8 cellular contexts compared by ENCODE assay signal in the genomic region with DNA sequence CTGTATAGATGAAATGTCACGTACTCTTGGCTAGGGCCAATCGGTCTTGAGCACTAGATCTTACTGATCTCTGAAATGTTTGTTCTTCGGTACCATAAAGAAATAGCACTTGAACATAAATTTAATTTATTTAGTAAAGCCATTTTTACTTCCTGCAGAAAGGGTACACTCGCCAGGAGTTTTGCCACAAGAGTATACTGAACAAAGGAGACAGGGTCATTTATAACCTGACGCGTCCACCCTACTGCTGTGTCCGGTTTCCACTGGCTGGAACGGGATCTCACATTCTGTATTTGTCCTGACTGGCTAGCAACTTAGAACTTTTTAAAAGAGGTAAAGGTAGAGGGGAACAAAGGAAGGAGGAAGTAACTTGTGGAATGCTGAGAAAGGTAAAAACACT. TPM values are rescaled to one million over a fixed set of nuclear protein-coding genes. Genes with fewer than 3 reads are reported as not detected.
DNase-seq lines count a peak whose midpoint lies in the region; ATAC-seq, FAIRE-seq and TF ChIP-seq lines count a peak whose summit lies in the region.
"Not testable (repeated sequence)": the region's sequence is repeated elsewhere in the genome, so short reads cannot be mapped to it uniquely, and the experiment has no call there.

No MANE protein-coding gene starts in this region.

- peak overlapping the region in 2 of 3 donors; percentile 14 to 16 for H3K27ac Mint-ChIP-seq in IgD-negative memory B cell
- H3K27ac Mint-ChIP-seq in activated CD8-positive, alpha-beta T cell treated with anti-CD3 and anti-CD28 coated beads, Interleukin-2, amount 10 ng/mL, durations not matched to agents 7 days and 5 days, result peak overlapping the region; percentile 15
- peak overlapping the region; percentile 63 to 75 for H3K27ac Mint-ChIP-seq in activated naive CD4-positive, alpha-beta T cell treated with anti-CD3 and anti-CD28 coated beads, Interleukin-2, amount 50 U/mL, for 72 hours

- ATAC-seq in activated CD8-positive, alpha-beta T cell treated with anti-CD3 and anti-CD28 coated beads, Interleukin-2, amount 10 ng/mL, durations not matched to agents 7 days and 5 days; activated naive CD4-positive, alpha-beta T cell treated with anti-CD3 and anti-CD28 coated beads, Interleukin-2, amount 50 U/mL, for 72 hours: not testable (repeated sequence)
- peak in 1 of 4 donors; percentile 4 for ATAC-seq in pancreas

- FAIRE-seq in pancreas (lab: Jason Lieb, UNC), result not testable (repeated sequence)

- H3K27me3 ChIP-seq in pancreas, stomach: not testable (repeated sequence)

- H3K27ac ChIP-seq in C4-2B (peak overlapping the region; percentile 89), pancreas (peak overlapping the region in 3 of 4 donors; percentile 8 to 37 (median 23)), stomach (peak overlapping the region in 4 of 5 donors; percentile 32 to 71 (median 49))

- not testable (repeated sequence) for H3K9me3 Mint-ChIP-seq in IgD-negative memory B cell; activated CD8-positive, alpha-beta T cell treated with anti-CD3 and anti-CD28 coated beads, Interleukin-2, amount 10 ng/mL, durations not matched to agents 7 days and 5 days (ENCODE audit: insufficient read depth); activated naive CD4-positive, alpha-beta T cell treated with anti-CD3 and anti-CD28 coated beads, Interleukin-2, amount 50 U/mL, for 72 hours

- TF ChIP-seq CTCF in C4-2B (conservative IDR thresholded peaks at IDR 0.05); choroid plexus epithelial cell (conservative IDR thresholded peaks at IDR 0.05; ENCODE audit: low read depth, low read length); pancreas (IDR thresholded peaks at IDR 0.05); stomach (IDR thresholded peaks at IDR 0.05): not testable (repeated sequence)

- intact Hi-C loops in pancreas (cut with DNase I), result loop anchor here in 2 of 3 donors (10.0 kb wide), 1 partner anchor 428 kb away; no protein-coding TSS in a partner anchor
- intact Hi-C loops in stomach (cut with DNase I; ENCODE audit: low total_unique reads), result not testable (repeated sequence)

- H3K4me1 ChIP-seq in pancreas, result peaks cover 5 to 28% (median 18%) of the 10 kb centered on the region in 3 donors
- peaks cover 12 to 87% (median 46%) of the 10 kb centered on the region in 4 donors for H3K4me1 ChIP-seq in stomach

- DNase-seq in activated CD8-positive, alpha-beta T cell treated with anti-CD3 and anti-CD28 coated beads, Interleukin-2, amount 10 ng/mL, durations not matched to agents 7 days and 5 days; activated naive CD4-positive, alpha-beta T cell treated with anti-CD3 and anti-CD28 coated beads, Interleukin-2, amount 50 U/mL, for 72 hours (ENCODE audit: low spot score in 2 of 2); pancreas: not testable (repeated sequence)
- DNase-seq in choroid plexus epithelial cell (ENCODE audit: low read depth) (peak; percentile 48), lung microvascular endothelial cell (ENCODE audit: low read depth in 2 of 2) (peak; percentile 44 to 56), stomach (peak; percentile 43)

- H3K27me3 Mint-ChIP-seq in IgD-negative memory B cell; activated CD8-positive, alpha-beta T cell treated with anti-CD3 and anti-CD28 coated beads, Interleukin-2, amount 10 ng/mL, durations not matched to agents 7 days and 5 days (ENCODE audit: low read depth): not testable (repeated sequence)

- not testable (repeated sequence) for H3K36me3 ChIP-seq in pancreas
- peaks cover 0 to 17% (median 16%) of the 10 kb centered on the region in 4 donors for H3K36me3 ChIP-seq in stomach

- not testable (repeated sequence) for H3K9me3 ChIP-seq in pancreas, stomach

- not testable (repeated sequence) for H3K36me3 Mint-ChIP-seq in IgD-negative memory B cell
- peaks cover 59% of the 10 kb centered on the region for H3K36me3 Mint-ChIP-seq in activated CD8-positive, alpha-beta T cell treated with anti-CD3 and anti-CD28 coated beads, Interleukin-2, amount 10 ng/mL, durations not matched to agents 7 days and 5 days (ENCODE audit: low read depth)
- peaks cover 0 to 75% of the 10 kb centered on the region in 2 donors for H3K36me3 Mint-ChIP-seq in activated naive CD4-positive, alpha-beta T cell treated with anti-CD3 and anti-CD28 coated beads, Interleukin-2, amount 50 U/mL, for 72 hours

- peaks cover 41 to 57% (median 49%) of the 10 kb centered on the region in 3 donors for H3K4me1 Mint-ChIP-seq in IgD-negative memory B cell
- peaks cover 56% of the 10 kb centered on the region for H3K4me1 Mint-ChIP-seq in activated CD8-positive, alpha-beta T cell treated with anti-CD3 and anti-CD28 coated beads, Interleukin-2, amount 10 ng/mL, durations not matched to agents 7 days and 5 days (ENCODE audit: low read depth)

- H3K4me3 Mint-ChIP-seq in IgD-negative memory B cell, result peak overlapping the region in 2 of 4 donors; percentile 41 to 75
- H3K4me3 Mint-ChIP-seq in activated CD8-positive, alpha-beta T cell treated with anti-CD3 and anti-CD28 coated beads, Interleukin-2, amount 10 ng/mL, durations not matched to agents 7 days and 5 days, result not testable (repeated sequence)

- CTCF ChIA-PET in activated CD8-positive, alpha-beta T cell treated with anti-CD3 and anti-CD28 coated beads, Interleukin-2, amount 10 ng/mL, durations not matched to agents 7 days and 5 days (lab: Charles Lee), result interaction anchor here (1.1 to 4.1 kb wide), 2 partner anchors 15 to 425 kb away, joined by 3 to 25 read pairs; no protein-coding TSS in a partner anchor

- WGBS in pancreas, 2 donors, result 70 to 78% methylated on average over 8 of the region's 8 CpGs
- 37 to 59% (median 42%) methylated on average over 8 of the region's 8 CpGs for WGBS in stomach, 5 donors

- POLR2A ChIA-PET in activated CD8-positive, alpha-beta T cell treated with anti-CD3 and anti-CD28 coated beads, Interleukin-2, amount 10 ng/mL, durations not matched to agents 7 days and 5 days (lab: Charles Lee), result not testable (repeated sequence)

- TF ChIP-seq EP300 in stomach (IDR thresholded peaks at IDR 0.05), result not testable (repeated sequence)

- H3K4me3 ChIP-seq in choroid plexus epithelial cell (ENCODE audit: low read depth, low read length); pancreas; stomach: not testable (repeated sequence)

- TF ChIP-seq POLR2A in stomach (IDR thresholded peaks at IDR 0.05), result not testable (repeated sequence)

RNA-seq across cellular contexts. Expression of gene UBE2N, which starts 29.4 kb away (rescaled TPM):
- polyA plus RNA-seq in IgD-negative memory B cell (245 TPM), pancreas (10 to 100 TPM; 18.3 to 32.7 TPM), stomach (10 to 100 TPM; 38.8 to 65.7 (median 63.7) TPM)
- 100 to 1,000 TPM; 183 to 194 TPM for total RNA-seq in activated CD8-positive, alpha-beta T cell treated with anti-CD3 and anti-CD28 coated beads, Interleukin-2, amount 10 ng/mL, durations not matched to agents 7 days and 5 days
- total RNA-seq in activated naive CD4-positive, alpha-beta T cell treated with anti-CD3 and anti-CD28 coated beads, Interleukin-2, amount 50 U/mL, for 72 hours, result 100 to 1,000 TPM; 164 to 188 TPM
- total RNA-seq in lung microvascular endothelial cell (96.8 and 118 TPM in 2 replicates), pancreas (10 to 100 TPM; 14.7 to 33.2 (median 21.5) TPM), stomach (10 to 100 TPM in 4 of 5 donors, 1 to 10 TPM in 1; 6.1 to 47.4 (median 17.9) TPM)

RNA-seq across cellular contexts. Expression of gene NUDT4, which starts 34.7 kb away (rescaled TPM):
- polyA plus RNA-seq in IgD-negative memory B cell, result 99.0 TPM
- total RNA-seq in activated CD8-positive, alpha-beta T cell treated with anti-CD3 and anti-CD28 coated beads, Interleukin-2, amount 10 ng/mL, durations not matched to agents 7 days and 5 days, result 10 to 100 TPM; 56.3 to 61.0 TPM
- total RNA-seq in activated naive CD4-positive, alpha-beta T cell treated with anti-CD3 and anti-CD28 coated beads, Interleukin-2, amount 50 U/mL, for 72 hours, result 10 to 100 TPM; 65.6 to 88.9 TPM
- 71.8 and 85.6 TPM in 2 replicates for total RNA-seq in lung microvascular endothelial cell
- 10 to 100 TPM; 32.3 to 57.3 (median 45.5) TPM for total RNA-seq in pancreas
- 10 to 100 TPM; 16.0 to 77.5 TPM for polyA plus RNA-seq in pancreas
- 10 to 100 TPM; 19.8 to 77.7 (median 38.8) TPM for total RNA-seq in stomach
- 10 to 100 TPM; 17.5 to 28.0 (median 23.5) TPM for polyA plus RNA-seq in stomach

RNA-seq across cellular contexts. Expression of gene MRPL42, which starts 54.9 kb away (rescaled TPM):
- polyA plus RNA-seq in IgD-negative memory B cell, result 84.5 TPM
- 10 to 100 TPM; 55.8 to 57.0 TPM for total RNA-seq in activated CD8-positive, alpha-beta T cell treated with anti-CD3 and anti-CD28 coated beads, Interleukin-2, amount 10 ng/mL, durations not matched to agents 7 days and 5 days
- total RNA-seq in activated naive CD4-positive, alpha-beta T cell treated with anti-CD3 and anti-CD28 coated beads, Interleukin-2, amount 50 U/mL, for 72 hours, result 10 to 100 TPM; 60.9 to 64.0 TPM
- 37.9 and 44.9 TPM in 2 replicates for total RNA-seq in lung microvascular endothelial cell
- total RNA-seq in pancreas, result 10 to 100 TPM; 12.1 to 28.6 (median 22.8) TPM
- 10 to 100 TPM; 11.8 to 23.8 TPM for polyA plus RNA-seq in pancreas
- total RNA-seq in stomach, result 10 to 100 TPM in 3 of 5 donors, 1 to 10 TPM in 2; 3.5 to 90.1 (median 13.5) TPM
- 10 to 100 TPM; 27.8 to 44.8 (median 34.5) TPM for polyA plus RNA-seq in stomach

Comparison
In these comparisons a context has a peak if more than half of its experiments do, and no peak if none do; other contexts are left out.
1. H3K27ac ChIP-seq: peak in every context shown above with its lines; median percentile 89 in C4-2B; 49 in stomach; 23 in pancreas.
2. H3K27ac Mint-ChIP-seq: peak in every context shown above with its lines; median percentile 69 in activated naive CD4-positive, alpha-beta T cell treated with anti-CD3 and anti-CD28 coated beads, Interleukin-2, amount 50 U/mL, for 72 hours; 15 in IgD-negative memory B cell; 15 in activated CD8-positive, alpha-beta T cell treated with anti-CD3 and anti-CD28 coated beads, Interleukin-2, amount 10 ng/mL, durations not matched to agents 7 days and 5 days.